In genomic region chr4:84582988-84583870, GRCh38 we compare ENCODE assay signal across 8 cellular contexts. TPM values are rescaled to one million over a fixed set of nuclear protein-coding genes. Genes with fewer than 3 reads are reported as not detected.
A peak's percentile ranks its signal among the peaks of the same experiment; 100 is the strongest.
DNase-seq lines count a peak whose midpoint lies in the region; ATAC-seq and TF ChIP-seq lines count a peak whose summit lies in the region.

CDS1 (plus strand) TSS chr4:84583127; CDS start chr4:84583402, 275 bp downstream.

- POLR2A ChIA-PET in HEK293 (lab: Yijun Ruan, JAX), result interaction anchor here (0.8 to 1.5 kb wide), 7 partner anchors 10 to 383 kb away, joined by 3 to 8 read pairs (median 4); partner anchors contain the start of genes NKX6-1 and WDFY3

- intact Hi-C loops in activated T-helper 1 cell treated with anti-CD3 and anti-CD28 coated beads, Interleukin-12 subunit alpha, Interleukin-12 subunit beta, Interleukin-2, Interleukin-4 antibody, amounts not matched to agents 30 ng/mL and 10 ng/mL and 1 ng/mL, durations not matched to agents 14 hours and 24 hours and 36 hours (cut with micrococcal nuclease), result loop anchor here (1.0 to 5.0 kb wide), 5 partner anchors 82 to 1226 kb away; partner anchors contain the start of gene ABRAXAS1

- ATAC-seq in omental fat pad (ENCODE audit: low FRiP score), result peak; percentile 19

- H3K9me3 Mint-ChIP-seq in activated T-helper 1 cell treated with anti-CD3 and anti-CD28 coated beads, Interleukin-12 subunit alpha, Interleukin-12 subunit beta, Interleukin-2, Interleukin-4 antibody, amounts not matched to agents 30 ng/mL and 10 ng/mL and 1 ng/mL, durations not matched to agents 14 hours and 24 hours and 36 hours, result no peaks in the 10 kb centered on the region

- CTCF ChIA-PET in HEK293 (lab: Yijun Ruan, JAX), result interaction anchor here (0.6 to 1.4 kb wide), 3 partner anchors 50 to 388 kb away, joined by 3 read pairs; no protein-coding TSS in a partner anchor

- H3K9me3 ChIP-seq in HEK293 (ENCODE audit: control insufficient read depth, insufficient read depth, low read depth, low read length), result no peaks in the 10 kb centered on the region

- TF ChIP-seq CTCF in HEK293 (tag by site-specific recombination; IDR thresholded peaks at IDR 0.05) (no peak), omental fat pad (IDR thresholded peaks at IDR 0.05) (no peak)

- H3K27ac Mint-ChIP-seq in activated T-helper 1 cell treated with anti-CD3 and anti-CD28 coated beads, Interleukin-12 subunit alpha, Interleukin-12 subunit beta, Interleukin-2, Interleukin-4 antibody, amounts not matched to agents 30 ng/mL and 10 ng/mL and 1 ng/mL, durations not matched to agents 14 hours and 24 hours and 36 hours, result peak within 1 kb of the TSS; percentile 43

- H3K4me1 ChIP-seq in HEK293 (ENCODE audit: control insufficient read depth, insufficient read depth, low read length), result no peaks in the 10 kb centered on the region

- H3K4me3 ChIP-seq in HEK293 (ENCODE audit: low read depth, low read length), result peak within 1 kb of the TSS; percentile 84

- H3K4me3 Mint-ChIP-seq in activated T-helper 1 cell treated with anti-CD3 and anti-CD28 coated beads, Interleukin-12 subunit alpha, Interleukin-12 subunit beta, Interleukin-2, Interleukin-4 antibody, amounts not matched to agents 30 ng/mL and 10 ng/mL and 1 ng/mL, durations not matched to agents 14 hours and 24 hours and 36 hours, result peak within 1 kb of the TSS; percentile 81

- peak within 1 kb of the TSS; percentile 75; the same call in 1 of the 2 replicates for H3K27ac ChIP-seq in HEK293 (ENCODE audit: extremely low read depth, low read depth, low read length)

- peaks cover 53% of the 10 kb centered on the region for H3K27me3 Mint-ChIP-seq in activated T-helper 1 cell treated with anti-CD3 and anti-CD28 coated beads, Interleukin-12 subunit alpha, Interleukin-12 subunit beta, Interleukin-2, Interleukin-4 antibody, amounts not matched to agents 30 ng/mL and 10 ng/mL and 1 ng/mL, durations not matched to agents 14 hours and 24 hours and 36 hours (ENCODE audit: insufficient read depth)

- DNase-seq in SIG-M5 treated with dmso at 0.1 percent for 504 hours (lab: John Stamatoyannopoulos, UW; ENCODE audit: unreplicated experiment) (peak; percentile 21), SIG-M5 (lab: John Stamatoyannopoulos, UW) (no peak), NCI-H1417 treated with DMSO at 0.1 percent for 48 hours (lab: John Stamatoyannopoulos, UW) (peak; percentile 60), glomerular visceral epithelial cell (ENCODE audit: extremely low spot score) (peak; percentile 38), omental fat pad (ENCODE audit: low spot score) (no peak), NCI-H1436 treated with DMSO at 0.1 percent for 48 hours (lab: John Stamatoyannopoulos, UW) (no peak)
- peak; percentile 1 for DNase-seq in activated T-helper 1 cell treated with anti-CD3 and anti-CD28 coated beads, Interleukin-12 subunit alpha, Interleukin-12 subunit beta, Interleukin-2, Interleukin-4 antibody, amounts not matched to agents 30 ng/mL and 10 ng/mL and 1 ng/mL, durations not matched to agents 14 hours and 24 hours and 36 hours (ENCODE audit: low spot score)

- no peaks in the 10 kb centered on the region for H3K36me3 ChIP-seq in HEK293 (ENCODE audit: control insufficient read depth in 2 of 2, insufficient read depth in 1 of 2, low read length in 2 of 2)

- peaks cover 14% of the 10 kb centered on the region for H3K4me1 Mint-ChIP-seq in activated T-helper 1 cell treated with anti-CD3 and anti-CD28 coated beads, Interleukin-12 subunit alpha, Interleukin-12 subunit beta, Interleukin-2, Interleukin-4 antibody, amounts not matched to agents 30 ng/mL and 10 ng/mL and 1 ng/mL, durations not matched to agents 14 hours and 24 hours and 36 hours (ENCODE audit: low read depth)

- H3K36me3 Mint-ChIP-seq in activated T-helper 1 cell treated with anti-CD3 and anti-CD28 coated beads, Interleukin-12 subunit alpha, Interleukin-12 subunit beta, Interleukin-2, Interleukin-4 antibody, amounts not matched to agents 30 ng/mL and 10 ng/mL and 1 ng/mL, durations not matched to agents 14 hours and 24 hours and 36 hours (ENCODE audit: low read depth), result peaks cover 2% of the 10 kb centered on the region

TF ChIP-seq in HEK293, 187 proteins besides CTCF, POLR2A, EP300 and RAD21 (continues in another document):
- TF ChIP-seq ZEB2 (tag by site-specific recombination; IDR thresholded peaks at IDR 0.05) (peak; percentile 20; the same call in 1 of the 2 replicates), ZNF133 (tag by site-specific recombination; IDR thresholded peaks at IDR 0.05) (no peak), KLF7 (tag by site-specific recombination; IDR thresholded peaks at IDR 0.05; ENCODE audit: borderline replicate concordance) (no peak), MYNN (tag by site-specific recombination; IDR thresholded peaks at IDR 0.05; ENCODE audit: borderline replicate concordance) (no peak), REST (tag by site-specific recombination; IDR thresholded peaks at IDR 0.05) (no peak), ZNF768 (tag by site-specific recombination; IDR thresholded peaks at IDR 0.05) (no peak), ZNF670 (tag by site-specific recombination; IDR thresholded peaks at IDR 0.05; ENCODE audit: low read depth) (no peak), ZNF335 (tag by site-specific recombination; conservative IDR thresholded peaks at IDR 0.05) (peak; percentile 90), HOXA7 (CRISPR knock-in tag; IDR thresholded peaks at IDR 0.05; ENCODE audit: borderline replicate concordance) (no peak), ZBTB26 (tag by site-specific recombination; optimal IDR thresholded peaks at IDR 0.05) (peak; percentile 94), ZBTB6 (tag by site-specific recombination; IDR thresholded peaks at IDR 0.05) (peak; percentile 83), GLIS2 (tag by site-specific recombination; IDR thresholded peaks at IDR 0.05) (peak; percentile 55), ZNF521 (tag by site-specific recombination; IDR thresholded peaks at IDR 0.05) (no peak), ZSCAN5A (tag by site-specific recombination; IDR thresholded peaks at IDR 0.05) (no peak)

RNA-seq across cellular contexts. Expression of gene CDS1, which starts in this region (rescaled TPM):
- total RNA-seq in activated T-helper 1 cell treated with anti-CD3 and anti-CD28 coated beads, Interleukin-12 subunit alpha, Interleukin-12 subunit beta, Interleukin-2, Interleukin-4 antibody, amounts not matched to agents 30 ng/mL and 10 ng/mL and 1 ng/mL, durations not matched to agents 14 hours and 24 hours and 36 hours, result not detected in 2 replicates
- total RNA-seq in omental fat pad, result 1 to 10 TPM in 2 of 4 donors, under 1 TPM in 1, not detected in 1; 0.69 to 1.7 (median 1.1) TPM

Comparison
In these comparisons a context has a peak if more than half of its experiments do, and no peak if none do; other contexts are left out.
1. DNase-seq: peak in SIG-M5 treated with dmso at 0.1 percent for 504 hours (single experiment), NCI-H1417 treated with DMSO at 0.1 percent for 48 hours (single experiment) and glomerular visceral epithelial cell (single experiment); none in SIG-M5 (single experiment), omental fat pad (single experiment) and NCI-H1436 treated with DMSO at 0.1 percent for 48 hours (single experiment).
2. Peak in DNase-seq in activated T-helper 1 cell treated with anti-CD3 and anti-CD28 coated beads, Interleukin-12 subunit alpha, Interleukin-12 subunit beta, Interleukin-2, Interleukin-4 antibody, amounts not matched to agents 30 ng/mL and 10 ng/mL and 1 ng/mL, durations not matched to agents 14 hours and 24 hours and 36 hours; RNA of the gene not detected or under 1 TPM.